In the genomic region with DNA sequence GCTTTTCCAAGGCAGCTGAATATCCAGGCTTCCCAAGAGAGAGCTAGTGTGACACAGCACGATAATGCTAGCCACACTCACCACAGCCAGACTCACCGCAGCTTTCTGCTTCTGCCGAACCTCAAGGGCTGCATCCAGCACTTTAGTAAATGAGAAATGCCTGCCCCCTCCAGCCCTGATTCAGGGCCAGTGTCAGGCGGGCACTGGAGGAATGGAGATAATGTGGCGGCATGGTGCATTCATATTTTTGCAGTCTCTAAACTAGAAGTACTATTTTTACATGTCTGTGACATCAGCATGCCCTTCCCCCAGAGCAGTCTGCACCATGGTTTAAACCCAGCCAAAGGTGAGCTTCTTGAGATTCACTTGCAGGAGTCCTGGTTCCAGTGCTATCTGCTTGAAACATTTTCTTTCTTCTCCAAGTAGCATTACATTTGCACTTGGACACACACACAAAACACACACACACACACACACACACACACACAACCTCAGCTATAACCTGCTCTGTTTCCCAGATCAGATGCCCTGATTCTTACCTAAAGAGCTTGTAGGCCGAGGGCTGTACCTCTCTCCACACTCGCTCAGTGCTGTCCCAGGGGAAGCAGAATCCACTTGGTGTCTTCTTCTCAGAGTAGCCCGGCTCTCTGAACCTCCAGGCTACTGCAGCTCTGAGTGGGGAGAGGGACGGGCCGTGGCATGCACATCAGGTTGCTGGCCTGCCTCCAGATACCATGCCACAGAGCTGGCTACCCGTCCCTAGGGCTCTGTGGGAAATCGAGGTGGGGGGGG, we compare ENCODE assay signal across 8 cellular contexts. TPM values are rescaled to one million over a fixed set of nuclear protein-coding genes. Genes with fewer than 3 reads are reported as not detected.
A peak's percentile ranks its signal among the peaks of the same experiment; 100 is the strongest.
DNase-seq lines count a peak whose midpoint lies in the region; ATAC-seq and TF ChIP-seq lines count a peak whose summit lies in the region.

A gene (minus strand): TSS at position 673 of the 792 bp plus-strand sequence. CDS start 71,963 bp downstream, outside the sequence.

- TF ChIP-seq CTCF in endodermal cell (conservative IDR thresholded peaks at IDR 0.05) = no peak
- no peak for TF ChIP-seq CTCF in upper lobe of right lung (IDR thresholded peaks at IDR 0.05)
- no peak for TF ChIP-seq CTCF in colonic mucosa (IDR thresholded peaks at IDR 0.05)

- no peaks in the 10 kb centered on the region for H3K36me3 Mint-ChIP-seq in endodermal cell (ENCODE audit: low read depth)
- H3K36me3 Mint-ChIP-seq in naive thymus-derived CD8-positive, alpha-beta T cell = no peaks in the 10 kb centered on the region

- peak within 1 kb of the TSS; percentile 83 for H3K27ac Mint-ChIP-seq in endodermal cell
- H3K27ac Mint-ChIP-seq in naive thymus-derived CD8-positive, alpha-beta T cell = no peak within 1 kb of the TSS

- H3K9ac ChIP-seq in endodermal cell (ENCODE audit: extremely low read depth, low read length, poor library complexity, severe bottlenecking) (no peak within 1 kb of the TSS), colonic mucosa (ENCODE audit: low read depth in 2 of 2, low read length in 2 of 2) (no peak within 1 kb of the TSS)

- DNase-seq in DMS79 treated with DMSO at 0.1 percent for 48 hours (lab: John Stamatoyannopoulos, UW) (peak; percentile 10), DMS79 (lab: John Stamatoyannopoulos, UW) (no peak), endodermal cell (peak; percentile 64), midbrain (lab: John Stamatoyannopoulos, UW) (peak; percentile 76), upper lobe of right lung (no peak), colonic mucosa (no peak), T-helper 9 cell (no peak)
- no peak for DNase-seq in naive thymus-derived CD8-positive, alpha-beta T cell

- intact Hi-C loops in upper lobe of right lung (cut with DNase I) = no loop called here
- intact Hi-C loops in colonic mucosa (cut with DNase I) = no loop called here

- peaks cover 37% of the 10 kb centered on the region for H3K4me1 Mint-ChIP-seq in endodermal cell
- no peaks in the 10 kb centered on the region for H3K4me1 Mint-ChIP-seq in naive thymus-derived CD8-positive, alpha-beta T cell

- H3K9me3 ChIP-seq in endodermal cell (ENCODE audit: control insufficient read depth, low read length) (no peaks in the 10 kb centered on the region), upper lobe of right lung (no peaks in the 10 kb centered on the region), colonic mucosa (no peaks in the 10 kb centered on the region)

- H3K27ac ChIP-seq in endodermal cell (ENCODE audit: low read depth, low read length) = no peak within 1 kb of the TSS
- H3K27ac ChIP-seq in upper lobe of right lung = no peak within 1 kb of the TSS
- H3K27ac ChIP-seq in colonic mucosa = no peak within 1 kb of the TSS

- H3K9me3 Mint-ChIP-seq in endodermal cell = no peaks in the 10 kb centered on the region
- no peaks in the 10 kb centered on the region for H3K9me3 Mint-ChIP-seq in naive thymus-derived CD8-positive, alpha-beta T cell

- no peaks in the 10 kb centered on the region for H3K27me3 Mint-ChIP-seq in endodermal cell (ENCODE audit: insufficient read depth)
- H3K27me3 Mint-ChIP-seq in naive thymus-derived CD8-positive, alpha-beta T cell = peaks cover 3 to 13% (median 7%) of the 10 kb centered on the region in 5 donors

- WGBS in endodermal cell (ENCODE audit: insufficient coverage in 1 of 2, insufficient read length in 1 of 2), 2 experiments = 83 to 88% methylated on average over 10 to 12 of the region's 12 CpGs

- H3K36me3 ChIP-seq in endodermal cell (ENCODE audit: control insufficient read depth, insufficient read depth, low read length) (no peaks in the 10 kb centered on the region), upper lobe of right lung (no peaks in the 10 kb centered on the region), colonic mucosa (no peaks in the 10 kb centered on the region)

- H3K4me3 ChIP-seq in endodermal cell (ENCODE audit: low read length) = no peak within 1 kb of the TSS
- no peak within 1 kb of the TSS for H3K4me3 ChIP-seq in upper lobe of right lung
- H3K4me3 ChIP-seq in colonic mucosa = no peak within 1 kb of the TSS

- peak within 1 kb of the TSS; percentile 34 for H3K4me3 Mint-ChIP-seq in endodermal cell
- no peak within 1 kb of the TSS for H3K4me3 Mint-ChIP-seq in naive thymus-derived CD8-positive, alpha-beta T cell

- no peaks in the 10 kb centered on the region for H3K27me3 ChIP-seq in endodermal cell (ENCODE audit: control insufficient read depth, insufficient read depth, low read length, poor library complexity, severe bottlenecking)
- no peaks in the 10 kb centered on the region for H3K27me3 ChIP-seq in upper lobe of right lung
- no peaks in the 10 kb centered on the region for H3K27me3 ChIP-seq in colonic mucosa

- H3K4me1 ChIP-seq in endodermal cell (ENCODE audit: control insufficient read depth, insufficient read depth, low read length) = peaks cover 17% of the 10 kb centered on the region
- peaks cover 4% of the 10 kb centered on the region for H3K4me1 ChIP-seq in upper lobe of right lung
- no peaks in the 10 kb centered on the region for H3K4me1 ChIP-seq in colonic mucosa

- peak; percentile 29 for ATAC-seq in upper lobe of right lung
- ATAC-seq in naive thymus-derived CD8-positive, alpha-beta T cell = no peak

- POLR2A ChIA-PET in naive thymus-derived CD8-positive, alpha-beta T cell (lab: Charles Lee) = no interaction called here

RNA-seq across cellular contexts. Expression of the gene that starts here (rescaled TPM):
- total RNA-seq in endodermal cell (under 1 TPM in 1 of 2 donors, not detected in 1; 0.77 TPM), upper lobe of right lung (1.8 TPM), colonic mucosa (under 1 TPM in 1 of 2 donors, not detected in 1; 0.90 TPM)
- 0.28 TPM for polyA plus RNA-seq in endodermal cell (2013, experiment 1 of 2)
- polyA plus RNA-seq in endodermal cell (2013, experiment 2 of 2) = 0.54 TPM
- not detected for total RNA-seq in naive thymus-derived CD8-positive, alpha-beta T cell
- not detected for polyA plus RNA-seq in naive thymus-derived CD8-positive, alpha-beta T cell

Comparison
In these comparisons a context has a peak if more than half of its experiments do, and no peak if none do; other contexts are left out.
1. DNase-seq: peak in DMS79 treated with DMSO at 0.1 percent for 48 hours (single experiment) and midbrain (single experiment); none in DMS79 (single experiment), upper lobe of right lung (single experiment), naive thymus-derived CD8-positive, alpha-beta T cell (0 of 10), colonic mucosa (single experiment) and T-helper 9 cell (single experiment).
2. Peak in DNase-seq in endodermal cell; RNA of the gene not detected or under 1 TPM.